9 cellular contexts compared by ENCODE assay signal in the genomic region with DNA sequence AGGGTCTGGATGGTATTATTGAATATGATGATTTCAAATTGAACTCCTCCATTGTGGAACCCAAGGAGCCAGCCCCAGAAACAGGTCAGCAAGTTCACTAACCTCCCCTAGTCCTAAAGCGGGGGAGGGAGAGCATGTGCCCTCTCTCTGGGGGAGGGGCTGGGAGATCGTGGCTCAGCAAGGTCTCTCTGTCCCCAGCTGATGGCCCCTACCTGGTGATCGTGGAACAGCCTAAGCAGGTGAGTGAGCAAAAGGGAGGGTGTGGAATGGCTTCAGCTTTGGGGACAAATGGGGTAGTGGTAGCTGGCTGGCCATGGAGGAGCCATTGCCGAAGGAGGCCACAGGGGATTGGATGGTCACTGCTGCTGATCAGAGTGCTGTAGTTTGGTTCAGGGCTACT. TPM values are rescaled to one million over a fixed set of nuclear protein-coding genes. Genes with fewer than 3 reads are reported as not detected.
DNase-seq lines count a peak whose midpoint lies in the region; ATAC-seq and TF ChIP-seq lines count a peak whose summit lies in the region.
"Had no signal": no experiment of that assay in that cellular context is flagged by ENCODE, and none has a peak within 500 bp of the region (broad histone marks: within the 10 kb centered on the region; RNA-seq: fewer than 3 reads in every experiment).

No MANE protein-coding gene starts in this region.

- 58 to 64% methylated on average over 4 of the region's 4 CpGs for WGBS in lung, 2 donors

- peak overlapping the region; percentile 90 for H3K27ac Mint-ChIP-seq in activated CD8-positive, alpha-beta memory T cell treated with anti-CD3 and anti-CD28 coated beads, Interleukin-2, amount 10 ng/mL, durations not matched to agents 7 days and 5 days
- peak overlapping the region; percentile 99 for H3K27ac Mint-ChIP-seq in type B pancreatic cell

- peaks cover 44% of the 10 kb centered on the region for H3K4me1 Mint-ChIP-seq in activated CD8-positive, alpha-beta memory T cell treated with anti-CD3 and anti-CD28 coated beads, Interleukin-2, amount 10 ng/mL, durations not matched to agents 7 days and 5 days
- peaks cover 13% of the 10 kb centered on the region for H3K4me1 Mint-ChIP-seq in type B pancreatic cell (ENCODE audit: unreplicated experiment)

- in situ Hi-C loops in astrocyte of the spinal cord (cut with HindIII; ENCODE audit: low sequenced_read_pairs), result no loop called here

- H3K4me3 ChIP-seq in astrocyte of the spinal cord (ENCODE audit: low read depth, low read length) (peak overlapping the region; percentile 64), lung (peak overlapping the region; percentile 78)

- H3K4me3 Mint-ChIP-seq in activated CD8-positive, alpha-beta memory T cell treated with anti-CD3 and anti-CD28 coated beads, Interleukin-2, amount 10 ng/mL, durations not matched to agents 7 days and 5 days, result peak overlapping the region; percentile 84
- H3K4me3 Mint-ChIP-seq in type B pancreatic cell, result peak overlapping the region; percentile 92

- no peaks in the 10 kb centered on the region for H3K9me3 Mint-ChIP-seq in activated CD8-positive, alpha-beta memory T cell treated with anti-CD3 and anti-CD28 coated beads, Interleukin-2, amount 10 ng/mL, durations not matched to agents 7 days and 5 days (ENCODE audit: low read depth)
- H3K9me3 Mint-ChIP-seq in type B pancreatic cell, result no peaks in the 10 kb centered on the region

- no peaks in the 10 kb centered on the region for H3K27me3 Mint-ChIP-seq in activated CD8-positive, alpha-beta memory T cell treated with anti-CD3 and anti-CD28 coated beads, Interleukin-2, amount 10 ng/mL, durations not matched to agents 7 days and 5 days
- H3K27me3 Mint-ChIP-seq in type B pancreatic cell, result peaks cover 8% of the 10 kb centered on the region

- peaks cover 0 to 16% of the 10 kb centered on the region in 2 donors for H3K4me1 ChIP-seq in lung (ENCODE audit: control insufficient read depth in 2 of 2, insufficient read depth in 2 of 2, low read length in 2 of 2)

- H3K36me3 ChIP-seq in lung (ENCODE audit: control insufficient read depth in 2 of 2, insufficient read depth in 2 of 2, low read length in 2 of 2), result peaks cover 0 to 19% of the 10 kb centered on the region in 2 donors

- ATAC-seq in activated CD8-positive, alpha-beta memory T cell treated with anti-CD3 and anti-CD28 coated beads, Interleukin-2, amount 10 ng/mL, durations not matched to agents 7 days and 5 days, result no peak
- no peak for ATAC-seq in lung (ENCODE audit: insufficient read depth, low FRiP score)
- ATAC-seq in HG02840 (IDR thresholded peaks at IDR 0.05; ENCODE audit: low FRiP score, unreplicated experiment), result no peak
- ATAC-seq in HG03135 (IDR thresholded peaks at IDR 0.05; ENCODE audit: unreplicated experiment), result no peak

- TF ChIP-seq CTCF in astrocyte of the spinal cord (IDR thresholded peaks at IDR 0.05; ENCODE audit: low read depth, low read length), result no peak
- TF ChIP-seq CTCF in lung (IDR thresholded peaks at IDR 0.05; ENCODE audit: control extremely low read depth, extremely low read depth), result no peak
- TF ChIP-seq CTCF in type B pancreatic cell (conservative IDR thresholded peaks at IDR 0.05), result no peak

- H3K36me3 Mint-ChIP-seq in activated CD8-positive, alpha-beta memory T cell treated with anti-CD3 and anti-CD28 coated beads, Interleukin-2, amount 10 ng/mL, durations not matched to agents 7 days and 5 days, result peaks cover 26% of the 10 kb centered on the region
- H3K36me3 Mint-ChIP-seq in type B pancreatic cell, result no peaks in the 10 kb centered on the region

- H3K27ac ChIP-seq in lung (ENCODE audit: low read depth in 1 of 2, low read length in 1 of 2), result peak overlapping the region in 1 of 2 donors; percentile 99

- CTCF ChIA-PET in activated CD8-positive, alpha-beta memory T cell treated with anti-CD3 and anti-CD28 coated beads, Interleukin-2, amount 10 ng/mL, durations not matched to agents 7 days and 5 days (lab: Charles Lee), result interaction anchor here (1.4 to 16.5 kb wide), 4 partner anchors 24 to 168 kb away, joined by 3 to 271 read pairs (median 28); a partner anchor contains a TSS

- DNase-seq in activated CD8-positive, alpha-beta memory T cell treated with anti-CD3 and anti-CD28 coated beads, Interleukin-2, amount 10 ng/mL, durations not matched to agents 7 days and 5 days, result no peak
- DNase-seq in activated CD8-positive, alpha-beta memory T cell treated with anti-CD3 and anti-CD28 coated beads, Interleukin-2, amount 50 U/mL, for 4 hours, result no peak
- DNase-seq in astrocyte of the spinal cord (ENCODE audit: low read depth, low spot score), result no peak
- DNase-seq in lung (ENCODE audit: low spot score), result no peak
- DNase-seq in type B pancreatic cell (ENCODE audit: extremely low spot score, unreplicated experiment), result no peak
- no peak for DNase-seq in C1 segment of cervical spinal cord (lab: John Stamatoyannopoulos, UW)

- H3K9me3 ChIP-seq in lung (ENCODE audit: control insufficient read depth in 2 of 2, insufficient read depth in 1 of 2, low read length in 1 of 2), result no peaks in the 10 kb centered on the region

- no peaks in the 10 kb centered on the region for H3K27me3 ChIP-seq in lung (ENCODE audit: control insufficient read depth, insufficient read depth)

RNA-seq across cellular contexts. Expression of a gene that starts 0.7 kb away (rescaled TPM):
- total RNA-seq in activated CD8-positive, alpha-beta memory T cell treated with anti-CD3 and anti-CD28 coated beads, Interleukin-2, amount 10 ng/mL, durations not matched to agents 7 days and 5 days, result 100 to 1,000 TPM in 1 of 2 experiments, 10 to 100 TPM in 1; 78.1 to 199 TPM
- total RNA-seq in lung, result 10 to 100 TPM; 48.2 to 52.8 TPM
- 100 to 1,000 TPM in 1 of 2 donors, 10 to 100 TPM in 1; 34.6 to 114 TPM for polyA plus RNA-seq in lung
- 29.7 and 47.1 TPM in 2 replicates for total RNA-seq in type B pancreatic cell (ENCODE audit: low replicate concordance)

RNA-seq across cellular contexts. Expression of a gene that starts 22.3 kb away (rescaled TPM):
- total RNA-seq in activated CD8-positive, alpha-beta memory T cell treated with anti-CD3 and anti-CD28 coated beads, Interleukin-2, amount 10 ng/mL, durations not matched to agents 7 days and 5 days, result 1 to 10 TPM; 2.8 to 2.9 TPM
- total RNA-seq in lung (1 to 10 TPM; 4.6 to 5.3 TPM), type B pancreatic cell (ENCODE audit: low replicate concordance) (7.8 and 9.3 TPM in 2 replicates)
- 1 to 10 TPM; 1.1 to 1.9 TPM for polyA plus RNA-seq in lung
- total RNA-seq: HT1080 had no signal

RNA-seq across cellular contexts. Expression of a gene that starts 24.4 kb away (rescaled TPM):
- total RNA-seq in activated CD8-positive, alpha-beta memory T cell treated with anti-CD3 and anti-CD28 coated beads, Interleukin-2, amount 10 ng/mL, durations not matched to agents 7 days and 5 days, result 10 to 100 TPM; 13.5 to 15.2 TPM
- total RNA-seq in lung (10 to 100 TPM in 1 of 2 donors, 1 to 10 TPM in 1; 9.4 to 23.6 TPM), type B pancreatic cell (ENCODE audit: low replicate concordance) (14.8 and 19.0 TPM in 2 replicates)
- 10 to 100 TPM; 13.7 to 40.4 TPM for polyA plus RNA-seq in lung

RNA-seq across cellular contexts. Expression of a gene that starts 36.1 kb away (rescaled TPM):
- total RNA-seq in activated CD8-positive, alpha-beta memory T cell treated with anti-CD3 and anti-CD28 coated beads, Interleukin-2, amount 10 ng/mL, durations not matched to agents 7 days and 5 days, result 10 to 100 TPM; 73.5 to 78.2 TPM
- total RNA-seq in lung, result 10 to 100 TPM; 33.4 to 46.0 TPM
- 10 to 100 TPM; 42.1 to 63.8 TPM for polyA plus RNA-seq in lung
- 44.5 and 86.1 TPM in 2 replicates for total RNA-seq in type B pancreatic cell (ENCODE audit: low replicate concordance)

RNA-seq across cellular contexts. Expression of a gene that starts 55.1 kb away (rescaled TPM):
- under 1 TPM in 1 of 2 experiments, not detected in 1; 0.35 TPM for total RNA-seq in activated CD8-positive, alpha-beta memory T cell treated with anti-CD3 and anti-CD28 coated beads, Interleukin-2, amount 10 ng/mL, durations not matched to agents 7 days and 5 days
- 10 to 100 TPM in 1 of 2 donors, 1 to 10 TPM in 1; 6.0 to 20.4 TPM for total RNA-seq in lung
- polyA plus RNA-seq in lung, result 1 to 10 TPM; 3.9 to 6.4 TPM
- total RNA-seq in type B pancreatic cell (ENCODE audit: low replicate concordance), result 0.75 and 2.3 TPM in 2 replicates
